In genomic region chr1:67618285-67619018, GRCh38 we compare ENCODE assay signal across 10 cellular contexts.
DNase-seq lines count a peak whose midpoint lies in the region; ATAC-seq and TF ChIP-seq lines count a peak whose summit lies in the region.
"Had no signal": no experiment of that assay in that cellular context is flagged by ENCODE, and none has a peak within 500 bp of the region (broad histone marks: within the 10 kb centered on the region; RNA-seq: fewer than 3 reads in every experiment).

No MANE protein-coding gene starts in this region.

- peaks cover 24% of the 10 kb centered on the region for H3K4me1 ChIP-seq in osteoblast (ENCODE audit: insufficient read depth, low read length)
- H3K4me1 ChIP-seq: Caco-2 had no signal

- H3K36me3 ChIP-seq in osteoblast (ENCODE audit: insufficient read depth, low read length): no peaks in the 10 kb centered on the region

- no peak for TF ChIP-seq CTCF in AG04450 (IDR thresholded peaks at IDR 0.05; ENCODE audit: low read depth, low read length)
- no peak for TF ChIP-seq CTCF in VCaP (conservative IDR thresholded peaks at IDR 0.05)
- TF ChIP-seq CTCF in foreskin fibroblast (IDR thresholded peaks at IDR 0.05; ENCODE audit: low read depth, low read length): no peak
- no peak for TF ChIP-seq CTCF in osteoblast (IDR thresholded peaks at IDR 0.05; ENCODE audit: extremely low read depth, low read depth, low read length)

- peak; percentile 87 for DNase-seq in AG04450 (ENCODE audit: low read depth, low spot score)
- DNase-seq in foreskin fibroblast: peak; percentile 85 to 91
- DNase-seq in osteoblast (ENCODE audit: insufficient read length, low spot score, missing footprints): peak; percentile 88
- DNase-seq in activated T-cell treated with anti-CD3 and anti-CD28 coated beads for 4 hours: no peak
- DNase-seq: activated CD4-positive, alpha-beta T cell treated with anti-CD3 and anti-CD28 coated beads, Interleukin-2, amount 10 ng/mL, durations not matched to agents 24 days and 14 days; Caco-2 had no signal

- H3K9me3 ChIP-seq in AG04450 (ENCODE audit: control insufficient read depth, insufficient read depth, low read length) (no peaks in the 10 kb centered on the region), osteoblast (ENCODE audit: low read depth, low read length) (no peaks in the 10 kb centered on the region)
- H3K9me3 ChIP-seq: Caco-2 had no signal

- CTCF ChIA-PET in AG04450 (lab: Charles Lee): interaction anchor here (0.8 to 1.3 kb wide), 4 partner anchors 56 to 84 kb away, joined by 3 to 4 read pairs (median 4); no protein-coding TSS in a partner anchor

- peak overlapping the region; percentile 75 for H2AFZ ChIP-seq in osteoblast (ENCODE audit: low read length)

- no peaks in the 10 kb centered on the region for H3K79me2 ChIP-seq in osteoblast (ENCODE audit: insufficient read depth, low read length)

- POLR2A ChIA-PET in AG04450 (lab: Yijun Ruan, JAX): interaction anchor here (0.9 to 1.9 kb wide), 6 partner anchors 34 to 68 kb away, joined by 3 to 16 read pairs (median 4); partner anchors contain the start of gene GADD45A

- H3K27me3 ChIP-seq in AG04450 (ENCODE audit: control insufficient read depth, insufficient read depth, low read length) (no peaks in the 10 kb centered on the region), osteoblast (ENCODE audit: insufficient read depth, low read length) (no peaks in the 10 kb centered on the region)

- peak overlapping the region; percentile 3; the same call in 1 of the 2 replicates for H3K4me3 ChIP-seq in AG04450 (ENCODE audit: low read depth, low read length)
- peak overlapping the region; percentile 22 to 25 for H3K4me3 ChIP-seq in foreskin fibroblast (ENCODE audit: low read depth in 1 of 2, low read length in 2 of 2)
- H3K4me3 ChIP-seq in osteoblast (ENCODE audit: insufficient read depth, low read length): peak overlapping the region; percentile 63

- H4K20me1 ChIP-seq in osteoblast (ENCODE audit: insufficient read depth, low read length): no peaks in the 10 kb centered on the region

- H3K4me2 ChIP-seq in osteoblast (ENCODE audit: insufficient read depth, low read length): peak overlapping the region; percentile 89

- ATAC-seq in HG02610 (IDR thresholded peaks at IDR 0.05; ENCODE audit: unreplicated experiment) (no peak), HG02763 (IDR thresholded peaks at IDR 0.05; ENCODE audit: unreplicated experiment) (no peak), HG03108 (IDR thresholded peaks at IDR 0.05; ENCODE audit: unreplicated experiment) (no peak)

- H3K27ac ChIP-seq in AG04450 (ENCODE audit: low read depth, low read length): peak overlapping the region; percentile 66
- peak overlapping the region; percentile 48 for H3K27ac ChIP-seq in VCaP
- peak overlapping the region; percentile 91 for H3K27ac ChIP-seq in osteoblast (ENCODE audit: low read depth, low read length)

Comparison
In these comparisons a context has a peak if more than half of its experiments do, and no peak if none do; other contexts are left out.
1. H3K4me3 ChIP-seq: peak in every context shown above with its lines; median percentile 63 in osteoblast; 24 in foreskin fibroblast; 3 in AG04450.